In the genomic region with DNA sequence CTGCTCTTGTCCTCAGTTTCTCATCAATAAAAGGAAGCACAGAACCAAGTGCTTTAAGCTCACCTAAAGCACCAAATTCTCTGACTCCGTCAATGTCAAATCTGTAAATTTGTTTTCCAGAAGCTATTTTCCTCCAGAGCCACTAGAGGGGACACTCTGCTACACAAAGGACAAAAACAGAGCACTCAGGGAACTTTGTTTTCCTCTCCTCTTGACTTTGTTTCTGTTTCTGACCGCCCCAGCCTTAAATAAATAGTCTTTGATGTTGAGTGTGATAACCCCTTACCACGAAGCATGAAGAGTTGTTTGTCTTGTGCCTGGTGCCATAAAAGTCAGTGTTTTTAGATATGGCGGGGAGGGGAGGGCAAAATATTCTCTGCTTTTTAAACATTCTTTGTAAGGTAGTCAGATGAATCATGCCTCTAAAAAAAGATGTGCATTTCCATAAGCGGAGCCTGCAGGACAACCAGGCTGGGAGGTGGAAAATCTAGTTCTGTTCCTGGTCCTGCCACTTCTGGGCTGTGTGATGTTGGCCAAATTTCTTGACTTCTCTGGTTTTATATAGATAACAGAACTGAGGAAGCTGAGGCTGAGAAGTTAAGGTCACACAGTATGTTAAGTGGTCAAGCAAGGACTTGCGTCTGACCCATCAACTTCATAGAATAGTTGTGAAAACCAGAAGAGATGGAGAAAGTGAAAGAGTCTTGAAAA, we compare ENCODE assay signal across 8 cellular contexts. TPM values are rescaled to one million over a fixed set of nuclear protein-coding genes. Genes with fewer than 3 reads are reported as not detected.
DNase-seq lines count a peak whose midpoint lies in the region; ATAC-seq and TF ChIP-seq lines count a peak whose summit lies in the region.

No MANE protein-coding gene starts in this region.

- peak overlapping the region; percentile 57 for H3K27ac ChIP-seq in AG04450 (ENCODE audit: low read depth, low read length)
- peak overlapping the region; percentile 53 to 71 (median 63) for H3K27ac ChIP-seq in gastrocnemius medialis

- in situ Hi-C loops in gastrocnemius medialis (cut with MboI; ENCODE audit: low sequenced_read_pairs in 4 of 4), result loop anchor here (5.0 to 25.0 kb wide), 4 partner anchors 46 to 376 kb away; a partner anchor contains a TSS

- ATAC-seq in HG02973 (IDR thresholded peaks at IDR 0.05; ENCODE audit: unreplicated experiment) (peak; percentile 52), gastrocnemius medialis (peak; percentile 91 to 96), HG03139 (IDR thresholded peaks at IDR 0.05; ENCODE audit: unreplicated experiment) (no peak)

- H3K27me3 ChIP-seq in AG04450 (ENCODE audit: control insufficient read depth, insufficient read depth, low read length), result no peaks in the 10 kb centered on the region
- H3K27me3 ChIP-seq in gastrocnemius medialis, result no peaks in the 10 kb centered on the region

- peaks cover 7 to 10% of the 10 kb centered on the region in 2 donors for H3K4me1 ChIP-seq in gastrocnemius medialis

- H3K4me3 ChIP-seq in AG04450 (ENCODE audit: low read depth, low read length) (no peak overlapping the region), GM12864 (ENCODE audit: low read depth, low read length) (no peak overlapping the region; the same call in 1 of the 2 replicates), gastrocnemius medialis (peak overlapping the region in 3 of 4 donors; percentile 38 to 40 (median 40))

- intact Hi-C loops in gastrocnemius medialis (cut with DNase I; ENCODE audit: low total_unique reads), result loop anchor here (1.0 to 5.0 kb wide), 2 partner anchors 49 to 94 kb away; no protein-coding TSS in a partner anchor

- H3K9me3 ChIP-seq in AG04450 (ENCODE audit: control insufficient read depth, insufficient read depth, low read length) (no peaks in the 10 kb centered on the region), gastrocnemius medialis (peaks cover 0 to 3% (median 0%) of the 10 kb centered on the region in 3 donors)

- TF ChIP-seq CTCF in AG04450 (IDR thresholded peaks at IDR 0.05; ENCODE audit: low read depth, low read length) (peak; percentile 73), GM12864 (IDR thresholded peaks at IDR 0.05; ENCODE audit: low read depth, low read length, missing control alignments) (peak; percentile 78), gastrocnemius medialis (IDR thresholded peaks at IDR 0.05 in 4 of 5, conservative IDR thresholded peaks at IDR 0.05 in 1 of 5) (peak; percentile 73 to 91 (median 77))

- CTCF ChIA-PET in AG04450 (lab: Charles Lee), result interaction anchor here (0.5 to 3.5 kb wide), 33 partner anchors 9 to 200 kb away, joined by 3 to 33 read pairs (median 6); a partner anchor contains a TSS

- H3K36me3 ChIP-seq in gastrocnemius medialis, result no peaks in the 10 kb centered on the region

- POLR2A ChIA-PET in AG04450 (lab: Yijun Ruan, JAX), result interaction anchor here (0.6 to 1.0 kb wide), 5 partner anchors 21 to 88 kb away, joined by 3 to 5 read pairs (median 3); no protein-coding TSS in a partner anchor

- TF ChIP-seq POLR2A in gastrocnemius medialis (IDR thresholded peaks at IDR 0.05), result no peak

- DNase-seq in AG04450 (ENCODE audit: low read depth, low spot score) (no peak), GM12864 (ENCODE audit: low read depth) (no peak), NCI-H526 (lab: John Stamatoyannopoulos, UW) (peak; percentile 71 to 72), astrocyte of the hippocampus (ENCODE audit: low read depth, low spot score) (peak; percentile 92), hepatic stellate cell (ENCODE audit: low spot score) (peak; percentile 72), gastrocnemius medialis (no peak)

RNA-seq across cellular contexts. Expression of a gene that starts 7.3 kb away (rescaled TPM):
- 85.1 and 97.1 TPM in 2 replicates for polyA plus RNA-seq in AG04450 (2011; rRNA removed)
- 176 and 193 TPM in 2 replicates for polyA minus RNA-seq in AG04450 (2011; rRNA and poly(A)+ RNA removed)
- 100 to 1,000 TPM; 160 to 415 (median 232) TPM for total RNA-seq in gastrocnemius medialis

Comparison
In these comparisons a context has a peak if more than half of its experiments do, and no peak if none do; other contexts are left out.
1. DNase-seq: peak in NCI-H526 (2 of 2), astrocyte of the hippocampus (single experiment) and hepatic stellate cell (single experiment); none in AG04450 (single experiment), GM12864 (single experiment) and gastrocnemius medialis (0 of 2).
2. H3K4me3 ChIP-seq: peak in gastrocnemius medialis (3 of 4); none in AG04450 (single experiment) and GM12864 (single experiment).
3. Peak in every context shown above with its lines, with median percentiles within 50 percentile points of each other: CTCF ChIP-seq.